In the genomic region with DNA sequence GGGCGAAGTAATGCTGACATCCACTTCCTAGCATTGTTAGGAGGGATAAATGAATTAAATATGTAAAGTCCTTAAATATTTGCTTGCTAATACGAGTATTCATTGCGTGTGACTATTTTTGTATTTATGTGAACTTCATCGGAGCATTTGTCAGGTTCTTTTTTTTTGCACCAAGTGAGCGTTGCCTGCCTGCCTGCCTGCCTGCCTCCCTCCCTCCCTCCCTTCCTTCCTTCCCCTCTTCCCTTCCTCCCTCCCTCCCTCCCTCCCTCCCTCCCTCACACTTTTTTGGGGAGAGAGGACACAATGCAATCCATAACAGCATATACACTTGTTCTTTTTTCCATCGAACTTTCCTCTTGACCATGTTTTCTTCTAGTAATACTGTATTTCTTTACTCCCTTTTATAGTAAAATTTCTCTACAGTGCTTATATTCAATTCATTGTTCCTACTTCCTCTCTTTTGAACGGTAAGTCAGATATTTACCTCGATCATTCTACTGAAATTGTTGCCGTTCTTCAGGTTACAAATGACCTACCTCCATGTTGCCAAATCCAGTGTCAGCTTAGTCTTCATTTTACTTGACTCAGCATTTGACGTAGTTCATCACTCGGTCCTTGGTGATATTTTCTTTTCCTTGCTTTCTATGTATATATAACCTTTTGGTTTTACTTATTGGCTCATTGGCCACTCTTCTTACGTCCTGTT, we compare ENCODE assay signal across 1 cellular context.
TF ChIP-seq lines count a peak whose summit lies in the region.

No MANE protein-coding gene starts in this region.

TF ChIP-seq in GM23338, 12 proteins besides CTCF, POLR2A, EP300 and RAD21 (continued from another document):
- TF ChIP-seq, protein P1, sequence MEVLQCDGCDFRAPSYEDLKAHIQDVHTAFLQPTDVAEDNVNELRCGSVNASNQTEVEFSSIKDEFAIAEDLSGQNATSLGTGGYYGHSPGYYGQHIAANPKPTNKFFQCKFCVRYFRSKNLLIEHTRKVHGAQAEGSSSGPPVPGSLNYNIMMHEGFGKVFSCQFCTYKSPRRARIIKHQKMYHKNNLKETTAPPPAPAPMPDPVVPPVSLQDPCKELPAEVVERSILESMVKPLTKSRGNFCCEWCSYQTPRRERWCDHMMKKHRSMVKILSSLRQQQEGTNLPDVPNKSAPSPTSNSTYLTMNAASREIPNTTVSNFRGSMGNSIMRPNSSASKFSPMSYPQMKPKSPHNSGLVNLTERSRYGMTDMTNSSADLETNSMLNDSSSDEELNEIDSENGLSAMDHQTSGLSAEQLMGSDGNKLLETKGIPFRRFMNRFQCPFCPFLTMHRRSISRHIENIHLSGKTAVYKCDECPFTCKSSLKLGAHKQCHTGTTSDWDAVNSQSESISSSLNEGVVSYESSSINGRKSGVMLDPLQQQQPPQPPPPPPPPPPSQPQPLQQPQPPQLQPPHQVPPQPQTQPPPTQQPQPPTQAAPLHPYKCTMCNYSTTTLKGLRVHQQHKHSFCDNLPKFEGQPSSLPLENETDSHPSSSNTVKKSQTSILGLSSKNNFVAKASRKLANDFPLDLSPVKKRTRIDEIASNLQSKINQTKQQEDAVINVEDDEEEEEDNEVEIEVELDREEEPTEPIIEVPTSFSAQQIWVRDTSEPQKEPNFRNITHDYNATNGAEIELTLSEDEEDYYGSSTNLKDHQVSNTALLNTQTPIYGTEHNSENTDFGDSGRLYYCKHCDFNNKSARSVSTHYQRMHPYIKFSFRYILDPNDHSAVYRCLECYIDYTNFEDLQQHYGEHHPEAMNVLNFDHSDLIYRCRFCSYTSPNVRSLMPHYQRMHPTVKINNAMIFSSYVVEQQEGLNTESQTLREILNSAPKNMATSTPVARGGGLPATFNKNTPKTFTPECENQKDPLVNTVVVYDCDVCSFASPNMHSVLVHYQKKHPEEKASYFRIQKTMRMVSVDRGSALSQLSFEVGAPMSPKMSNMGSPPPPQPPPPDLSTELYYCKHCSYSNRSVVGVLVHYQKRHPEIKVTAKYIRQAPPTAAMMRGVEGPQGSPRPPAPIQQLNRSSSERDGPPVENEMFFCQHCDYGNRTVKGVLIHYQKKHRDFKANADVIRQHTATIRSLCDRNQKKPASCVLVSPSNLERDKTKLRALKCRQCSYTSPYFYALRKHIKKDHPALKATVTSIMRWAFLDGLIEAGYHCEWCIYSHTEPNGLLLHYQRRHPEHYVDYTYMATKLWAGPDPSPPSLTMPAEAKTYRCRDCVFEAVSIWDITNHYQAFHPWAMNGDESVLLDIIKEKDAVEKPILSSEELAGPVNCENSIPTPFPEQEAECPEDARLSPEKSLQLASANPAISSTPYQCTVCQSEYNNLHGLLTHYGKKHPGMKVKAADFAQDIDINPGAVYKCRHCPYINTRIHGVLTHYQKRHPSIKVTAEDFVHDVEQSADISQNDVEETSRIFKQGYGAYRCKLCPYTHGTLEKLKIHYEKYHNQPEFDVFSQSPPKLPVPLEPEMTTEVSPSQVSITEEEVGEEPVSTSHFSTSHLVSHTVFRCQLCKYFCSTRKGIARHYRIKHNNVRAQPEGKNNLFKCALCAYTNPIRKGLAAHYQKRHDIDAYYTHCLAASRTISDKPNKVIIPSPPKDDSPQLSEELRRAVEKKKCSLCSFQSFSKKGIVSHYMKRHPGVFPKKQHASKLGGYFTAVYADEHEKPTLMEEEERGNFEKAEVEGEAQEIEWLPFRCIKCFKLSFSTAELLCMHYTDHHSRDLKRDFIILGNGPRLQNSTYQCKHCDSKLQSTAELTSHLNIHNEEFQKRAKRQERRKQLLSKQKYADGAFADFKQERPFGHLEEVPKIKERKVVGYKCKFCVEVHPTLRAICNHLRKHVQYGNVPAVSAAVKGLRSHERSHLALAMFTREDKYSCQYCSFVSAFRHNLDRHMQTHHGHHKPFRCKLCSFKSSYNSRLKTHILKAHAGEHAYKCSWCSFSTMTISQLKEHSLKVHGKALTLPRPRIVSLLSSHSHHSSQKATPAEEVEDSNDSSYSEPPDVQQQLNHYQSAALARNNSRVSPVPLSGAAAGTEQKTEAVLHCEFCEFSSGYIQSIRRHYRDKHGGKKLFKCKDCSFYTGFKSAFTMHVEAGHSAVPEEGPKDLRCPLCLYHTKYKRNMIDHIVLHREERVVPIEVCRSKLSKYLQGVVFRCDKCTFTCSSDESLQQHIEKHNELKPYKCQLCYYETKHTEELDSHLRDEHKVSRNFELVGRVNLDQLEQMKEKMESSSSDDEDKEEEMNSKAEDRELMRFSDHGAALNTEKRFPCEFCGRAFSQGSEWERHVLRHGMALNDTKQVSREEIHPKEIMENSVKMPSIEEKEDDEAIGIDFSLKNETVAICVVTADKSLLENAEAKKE (CRISPR knock-in tag; IDR thresholded peaks at IDR 0.05) = no peak
- TF ChIP-seq ZNF331 (CRISPR knock-in tag; IDR thresholded peaks at IDR 0.05; ENCODE audit: low read depth) (no peak), EZH2 (IDR thresholded peaks at IDR 0.05; ENCODE audit: low read depth, unreplicated experiment) (no peak)
